In genomic region chr12:96720363-96720705, GRCh38 we compare ENCODE assay signal across 8 cellular contexts.
DNase-seq lines count a peak whose midpoint lies in the region; ATAC-seq and TF ChIP-seq lines count a peak whose summit lies in the region.

No MANE protein-coding gene starts in this region.

- no peaks in the 10 kb centered on the region for H3F3A ChIP-seq in OCI-LY1 (ENCODE audit: insufficient read depth, low read length)

- TF ChIP-seq CTCF in C4-2B (conservative IDR thresholded peaks at IDR 0.05) (peak; percentile 39), OCI-LY1 (IDR thresholded peaks at IDR 0.05; ENCODE audit: low read length) (0 out of 2 replicates have a peak, but pooled peaks have one; percentile 5), brain (conservative IDR thresholded peaks at IDR 0.05) (no peak), mucosa of descending colon (IDR thresholded peaks at IDR 0.05) (no peak)

- H3K36me3 ChIP-seq in OCI-LY1 (ENCODE audit: insufficient read depth, low read length) (no peaks in the 10 kb centered on the region), mucosa of descending colon (ENCODE audit: low read depth) (no peaks in the 10 kb centered on the region)

- H3K4me3 Mint-ChIP-seq in brain = peak overlapping the region in 3 of 5 experiments; percentile 26 to 68 (median 36)

- peak overlapping the region; percentile 14; the same call in 1 of the 2 replicates for H3K27ac ChIP-seq in C4-2B
- H3K27ac ChIP-seq in OCI-LY1 (ENCODE audit: low read depth, low read length, poor library complexity, severe bottlenecking) = no peak overlapping the region

- H3K27ac Mint-ChIP-seq in brain = no peak overlapping the region

- no peaks in the 10 kb centered on the region for H3K36me3 Mint-ChIP-seq in brain

- H3K4me2 ChIP-seq in OCI-LY1 (ENCODE audit: low read length) = peak overlapping the region; percentile 78

- H3K9me3 Mint-ChIP-seq in brain = no peaks in the 10 kb centered on the region

- H3K9me3 ChIP-seq in OCI-LY1 (ENCODE audit: low read length) (no peaks in the 10 kb centered on the region), mucosa of descending colon (no peaks in the 10 kb centered on the region)

- no peaks in the 10 kb centered on the region for H3K9me2 ChIP-seq in OCI-LY1 (ENCODE audit: low read depth, low read length)

- H3K27me3 Mint-ChIP-seq in brain = no peaks in the 10 kb centered on the region

- H3K4me1 ChIP-seq in OCI-LY1 (ENCODE audit: insufficient read depth, low read length, severe bottlenecking) (peaks cover 11% of the 10 kb centered on the region), mucosa of descending colon (ENCODE audit: low read depth) (no peaks in the 10 kb centered on the region)

- intact Hi-C loops in mucosa of descending colon (cut with DNase I, micrococcal nuclease) = no loop called here

- peak overlapping the region; percentile 99 for H2AFZ ChIP-seq in OCI-LY1 (ENCODE audit: low read length)

- H4K20me1 ChIP-seq in OCI-LY1 (ENCODE audit: insufficient read depth, low read length) = no peaks in the 10 kb centered on the region

- H3K9ac ChIP-seq in OCI-LY1 (ENCODE audit: low read length) = peak overlapping the region; percentile 37

- peak; percentile 83 for ATAC-seq in GM18907 (IDR thresholded peaks at IDR 0.05; ENCODE audit: unreplicated experiment)
- ATAC-seq in HG03066 (IDR thresholded peaks at IDR 0.05; ENCODE audit: low read depth, unreplicated experiment) = peak; percentile 26
- peak; percentile 66 for ATAC-seq in mucosa of descending colon

- H3K27me3 ChIP-seq in OCI-LY1 (ENCODE audit: insufficient read depth, low read length) = no peaks in the 10 kb centered on the region

- H3K4me3 ChIP-seq in OCI-LY1 (ENCODE audit: low read depth, low read length, poor library complexity, severe bottlenecking) (peak overlapping the region; percentile 51), mucosa of descending colon (no peak overlapping the region)

- no peaks in the 10 kb centered on the region for H3K79me2 ChIP-seq in OCI-LY1 (ENCODE audit: insufficient read depth, low read length)

- DNase-seq in mucosa of descending colon = peak in 2 of 3 donors; percentile 16 to 33
- DNase-seq in NCI-H226 = no peak
- no peak for DNase-seq in retina

- peaks cover 4% of the 10 kb centered on the region for H3K4me1 Mint-ChIP-seq in brain

Comparison
In these comparisons a context has a peak if more than half of its experiments do, and no peak if none do; other contexts are left out.
1. CTCF ChIP-seq: peak in C4-2B (single experiment) and OCI-LY1 (single experiment); none in brain (0 of 2) and mucosa of descending colon (single experiment).
2. ATAC-seq: peak in every context shown above with its lines; median percentile 83 in GM18907; 66 in mucosa of descending colon; 26 in HG03066.
3. DNase-seq: peak in mucosa of descending colon (2 of 3); none in NCI-H226 (single experiment) and retina (single experiment).